In the genomic region with DNA sequence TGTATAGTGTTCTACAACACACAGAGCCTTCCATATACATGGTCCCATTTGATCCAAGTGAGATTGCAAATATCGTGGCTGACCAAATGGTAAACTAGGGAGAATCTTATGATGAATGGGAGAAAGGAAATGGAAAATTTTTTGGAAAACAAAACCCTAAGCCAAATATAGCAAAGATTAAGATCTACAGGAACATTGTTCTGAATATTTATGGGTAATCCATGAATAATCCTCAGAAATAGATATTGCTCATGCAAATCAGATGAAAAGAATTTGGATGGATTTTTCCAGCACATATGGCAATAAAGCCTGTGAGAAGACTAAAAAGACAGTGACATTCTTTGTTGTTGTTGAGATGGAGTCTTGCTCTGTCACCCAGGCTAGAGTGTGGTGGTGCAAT, we compare ENCODE assay signal across 16 cellular contexts. TPM values are rescaled to one million over a fixed set of nuclear protein-coding genes. Genes with fewer than 3 reads are reported as not detected.
DNase-seq lines count a peak whose midpoint lies in the region; ATAC-seq, FAIRE-seq and TF ChIP-seq lines count a peak whose summit lies in the region.
"Had no signal": no experiment of that assay in that cellular context is flagged by ENCODE, and none has a peak within 500 bp of the region (broad histone marks: within the 10 kb centered on the region; RNA-seq: fewer than 3 reads in every experiment).

No MANE protein-coding gene starts in this region.

- peak overlapping the region; percentile 92 for H3K27ac ChIP-seq in C4-2B
- H3K27ac ChIP-seq in astrocyte (ENCODE audit: low read depth, low read length) = no peak overlapping the region
- H3K27ac ChIP-seq: SK-N-MC had no signal

- H3K4me2 ChIP-seq in astrocyte (ENCODE audit: low read length) = no peak overlapping the region

- no peak for FAIRE-seq in astrocyte (lab: Jason Lieb, UNC)

- no peaks in the 10 kb centered on the region for H3K79me2 ChIP-seq in astrocyte (ENCODE audit: insufficient read depth, low read length)

- H3K27me3 ChIP-seq in astrocyte (ENCODE audit: insufficient read depth, low read length) = no peaks in the 10 kb centered on the region

- no peak overlapping the region for H2AFZ ChIP-seq in astrocyte (ENCODE audit: low read depth, low read length)

- no peaks in the 10 kb centered on the region for H3K9me3 ChIP-seq in astrocyte (ENCODE audit: insufficient read depth, low read depth, low read length)

- peak overlapping the region; percentile 54 for H3K4me3 Mint-ChIP-seq in HFFc6
- no peak overlapping the region for H3K4me3 Mint-ChIP-seq in astrocyte (ENCODE audit: unreplicated experiment)
- H3K4me3 Mint-ChIP-seq: CD4-positive, CD25-positive, alpha-beta regulatory T cell had no signal

- H3K4me1 Mint-ChIP-seq in HFFc6 (ENCODE audit: low read depth) = peaks cover 52% of the 10 kb centered on the region
- peaks cover 30% of the 10 kb centered on the region for H3K4me1 Mint-ChIP-seq in astrocyte (ENCODE audit: low read depth, unreplicated experiment)
- H3K4me1 Mint-ChIP-seq: CD4-positive, CD25-positive, alpha-beta regulatory T cell had no signal

- DNase-seq in HFFc6 (peak; percentile 66), astrocyte (ENCODE audit: low read depth) (no peak), mucosa of gallbladder (ENCODE audit: low spot score) (no peak), T-helper 2 cell (no peak), NCI-H2081 treated with DMSO at 0.1 percent for 48 hours (lab: John Stamatoyannopoulos, UW) (no peak)
- DNase-seq: CD4-positive, CD25-positive, alpha-beta regulatory T cell; DMS79; H7; IMR-90; Kasumi-1; NCI-H187 treated with DMSO at 0.1 percent for 48 hours; NCI-H2171; NCI-H510A had no signal

- no peak for ATAC-seq in HG03108 (IDR thresholded peaks at IDR 0.05; ENCODE audit: unreplicated experiment)

- no peaks in the 10 kb centered on the region for H3K36me3 ChIP-seq in astrocyte (ENCODE audit: insufficient read depth, low read length)

- H3K9me3 Mint-ChIP-seq in HFFc6 (peaks cover 6% of the 10 kb centered on the region; the same call in 1 of the 2 replicates), astrocyte (ENCODE audit: unreplicated experiment) (no peaks in the 10 kb centered on the region)
- H3K9me3 Mint-ChIP-seq: CD4-positive, CD25-positive, alpha-beta regulatory T cell had no signal

- peaks cover 11% of the 10 kb centered on the region for H3K4me1 ChIP-seq in astrocyte (ENCODE audit: insufficient read depth, low read length)

- no peaks in the 10 kb centered on the region for H4K20me1 ChIP-seq in astrocyte (ENCODE audit: insufficient read depth, low read length)

- no peak overlapping the region for H3K9ac ChIP-seq in astrocyte (ENCODE audit: low read length)

- H3K27ac Mint-ChIP-seq in HFFc6 = peak overlapping the region; percentile 90
- peak overlapping the region; percentile 66 for H3K27ac Mint-ChIP-seq in astrocyte (ENCODE audit: unreplicated experiment)
- H3K27ac Mint-ChIP-seq: CD4-positive, CD25-positive, alpha-beta regulatory T cell had no signal

- H3K27me3 Mint-ChIP-seq in HFFc6 (ENCODE audit: insufficient read depth) (no peaks in the 10 kb centered on the region), astrocyte (ENCODE audit: low read depth, unreplicated experiment) (no peaks in the 10 kb centered on the region)
- H3K27me3 Mint-ChIP-seq: CD4-positive, CD25-positive, alpha-beta regulatory T cell had no signal

- H3K36me3 Mint-ChIP-seq in HFFc6 (ENCODE audit: low read depth) (peaks cover 3% of the 10 kb centered on the region; the same call in 1 of the 2 replicates), astrocyte (ENCODE audit: low read depth, unreplicated experiment) (no peaks in the 10 kb centered on the region)
- H3K36me3 Mint-ChIP-seq: CD4-positive, CD25-positive, alpha-beta regulatory T cell had no signal

- TF ChIP-seq CTCF in C4-2B (conservative IDR thresholded peaks at IDR 0.05) (no peak), HFFc6 (IDR thresholded peaks at IDR 0.05) (no peak), astrocyte (IDR thresholded peaks at IDR 0.05; ENCODE audit: insufficient read depth, low read depth, low read length) (no peak)

- no peak overlapping the region for H3K4me3 ChIP-seq in astrocyte (ENCODE audit: insufficient read depth, low read depth, low read length)
- H3K4me3 ChIP-seq: SK-N-MC had no signal

RNA-seq across cellular contexts. Expression of a gene that starts 21.7 kb away (rescaled TPM):
- 1 to 10 TPM; 7.0 to 8.6 (median 7.8) TPM for total RNA-seq in HFFc6 (2021; fragmentation: NEBNext Ultra II Directional; extraction: Animal tissue kit (Norgen Biotek cat#: 25700))
- total RNA-seq in astrocyte = 9.6 and 10.1 TPM in 2 replicates
- total RNA-seq in mucosa of gallbladder = 12.5 TPM

RNA-seq across cellular contexts. Expression of a gene that starts 45.3 kb away (rescaled TPM):
- 100 to 1,000 TPM; 333 to 490 (median 458) TPM for total RNA-seq in HFFc6 (2021; fragmentation: NEBNext Ultra II Directional; extraction: Animal tissue kit (Norgen Biotek cat#: 25700))
- total RNA-seq in astrocyte = 804 and 849 TPM in 2 replicates
- 502 TPM for total RNA-seq in mucosa of gallbladder
